ENCODE assay signal across 3 cellular contexts in the genomic region with DNA sequence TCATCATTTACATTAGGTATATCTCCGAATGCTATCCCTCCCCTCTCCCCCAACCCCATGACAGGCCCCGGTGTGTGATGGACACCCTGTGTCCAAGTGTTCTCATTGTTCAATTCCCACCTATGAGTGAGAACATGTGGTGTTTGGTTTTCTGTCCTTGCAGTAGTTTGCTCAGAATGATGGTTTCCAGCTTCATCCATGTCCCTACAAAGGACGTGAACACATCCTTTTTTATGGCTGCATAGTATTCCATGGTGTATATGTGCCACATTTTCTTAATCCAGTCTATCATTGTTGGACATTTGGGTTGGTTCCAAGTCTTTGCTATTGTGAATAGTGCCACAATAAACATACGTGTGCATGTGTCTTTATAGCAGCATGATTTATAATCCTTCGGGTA. TPM values are rescaled to one million over a fixed set of nuclear protein-coding genes. Genes with fewer than 3 reads are reported as not detected.
DNase-seq lines count a peak whose midpoint lies in the region; ATAC-seq, FAIRE-seq and TF ChIP-seq lines count a peak whose summit lies in the region.
"Not testable (repeated sequence)": the region's sequence is repeated elsewhere in the genome, so short reads cannot be mapped to it uniquely, and the experiment has no call there.
"Had no signal": no experiment of that assay in that cellular context is flagged by ENCODE, and none has a peak within 500 bp of the region (broad histone marks: within the 10 kb centered on the region; RNA-seq: fewer than 3 reads in every experiment).

No MANE protein-coding gene starts in this region.

- ATAC-seq in K562 = not testable (repeated sequence)

- not testable (repeated sequence) for H3K4me3 ChIP-seq in HEK293 (ENCODE audit: low read depth, low read length); K562

- in situ Hi-C loops in K562 (cut with MboI) = not testable (repeated sequence)

- not testable (repeated sequence) for H3K79me2 ChIP-seq in K562 (ENCODE audit: control insufficient read depth, insufficient read depth, low read length)

- POLR2A ChIA-PET in HEK293 (lab: Yijun Ruan, JAX); K562 (lab: Yijun Ruan, JAX): not testable (repeated sequence)

- not testable (repeated sequence) for BruUV-seq in K562 (replicated peaks; lab: Mats Ljungman, UMichigan)

- TF ChIP-seq POLR2A in K562 (conservative IDR thresholded peaks at IDR 0.05) = not testable (repeated sequence)

- not testable (repeated sequence) for H4K20me1 ChIP-seq in K562 (replicated peaks; ENCODE audit: control insufficient read depth, insufficient read depth, low read length)

- H3K9me1 ChIP-seq in K562 (ENCODE audit: control insufficient read depth, insufficient read depth, low read length) = not testable (repeated sequence)

- intact Hi-C loops in K562 (cut with micrococcal nuclease) = loop anchor here (10.0 kb wide), 2 partner anchors 137 to 313 kb away; a partner anchor contains a TSS

- not testable (repeated sequence) for H3K9ac ChIP-seq in K562 (ENCODE audit: insufficient read depth in 1 of 2, low read depth in 2 of 2, low read length in 2 of 2)

- H3K9me3 ChIP-seq in HEK293 (ENCODE audit: control insufficient read depth, insufficient read depth, low read depth, low read length); K562 (replicated peaks; ENCODE audit: control insufficient read depth, insufficient read depth, low read depth, low read length): not testable (repeated sequence)

- not testable (repeated sequence) for DNase-seq in K562 (ENCODE audit: extremely low read depth in 1 of 4, low spot score in 3 of 4)

- not testable (repeated sequence) for TF ChIP-seq CTCF in HEK293 (tag by site-specific recombination; IDR thresholded peaks at IDR 0.05); K562 (IDR thresholded peaks at IDR 0.05 in 2 of 3, conservative IDR thresholded peaks at IDR 0.05 in 1 of 3; ENCODE audit: insufficient read depth in 2 of 3, low read depth in 1 of 3, low read length in 3 of 3)

- CTCF ChIA-PET in HEK293 (lab: Yijun Ruan, JAX) = interaction anchor here (0.6 kb wide), 1 partner anchor 478 kb away, joined by 3 read pairs; no protein-coding TSS in a partner anchor
- CTCF ChIA-PET in K562 (lab: Yijun Ruan, JAX; ENCODE audit: low intra/inter-chr PET ratio) = not testable (repeated sequence)

- H3K27me3 ChIP-seq in K562 (ENCODE audit: control insufficient read depth in 2 of 2, insufficient read depth in 2 of 2, low read length in 2 of 2) = not testable (repeated sequence)

- H3K4me1 ChIP-seq in HEK293 (ENCODE audit: control insufficient read depth, insufficient read depth, low read length); K562 (replicated peaks in 1 of 2; ENCODE audit: control insufficient read depth in 2 of 2, insufficient read depth in 2 of 2, low read length in 2 of 2): not testable (repeated sequence)

- WGBS in K562 (ENCODE audit: insufficient coverage, low coverage, missing lambda C conversion rate) = 67% methylated on average over 2 of the region's 5 CpGs

- not testable (repeated sequence) for H2AFZ ChIP-seq in K562 (ENCODE audit: low read depth, low read length)

- H3K36me3 ChIP-seq in HEK293 (ENCODE audit: control insufficient read depth in 2 of 2, insufficient read depth in 1 of 2, low read length in 2 of 2); K562 (ENCODE audit: control insufficient read depth, insufficient read depth, low read length): not testable (repeated sequence)

- not testable (repeated sequence) for H3K27ac ChIP-seq in HEK293 (ENCODE audit: extremely low read depth, low read depth, low read length); K562 (ENCODE audit: extremely low read depth, low read depth, low read length)

- TF ChIP-seq RAD21 in K562 (CRISPR knock-in tag; conservative IDR thresholded peaks at IDR 0.05 in 1 of 2, IDR thresholded peaks at IDR 0.05 in 1 of 2) = not testable (repeated sequence)

- not testable (repeated sequence) for H3K4me2 ChIP-seq in K562 (ENCODE audit: insufficient read depth, low read length)

- not testable (repeated sequence) for TF ChIP-seq EP300 in K562 (IDR thresholded peaks at IDR 0.05; ENCODE audit: low read length)

- FAIRE-seq in K562 (lab: Jason Lieb, UNC) = not testable (repeated sequence)

TF ChIP-seq in HEK293, 187 proteins besides CTCF, POLR2A, EP300 and RAD21:
- TF ChIP-seq ZNF146 (tag by site-specific recombination; IDR thresholded peaks at IDR 0.05) = peak; percentile 52; the same call in 1 of the 2 replicates

TF ChIP-seq in K562, 482 proteins besides CTCF, POLR2A, EP300 and RAD21:
- peak; percentile 51 for TF ChIP-seq ZNF146 (CRISPR knock-in tag; IDR thresholded peaks at IDR 0.05; ENCODE audit: unreplicated experiment)

RNA-seq across cellular contexts. Expression of a gene that starts 22.8 kb away (rescaled TPM):
- total RNA-seq in K562 (2011; cell fraction: chromatin; rRNA removed; ENCODE audit: low replicate concordance) = 7.0 and 12.8 TPM in 2 replicates
- total RNA-seq in K562 (2011; cell fraction: nucleolus; rRNA removed) = 3.5 and 5.7 TPM in 2 replicates
- total RNA-seq in K562 (2011; cell fraction: nucleoplasm; rRNA removed) = 3.7 and 8.4 TPM in 2 replicates
- total RNA-seq in K562 (2014; rRNA removed) = 2.8 and 3.8 TPM in 2 replicates
- 7.5 and 9.1 TPM in 2 replicates for total RNA-seq in K562 (2014; rRNA removed; fragmentation: Illumina TruSeq; extraction: Trizol)
- 5.4 TPM in 2 replicates for total RNA-seq in K562 (2015; rRNA removed; fragmentation: Illumina TruSeq; extraction: Trizol)
- 4.9 and 5.1 TPM in 2 replicates for total RNA-seq in K562 (2021)
- polyA plus RNA-seq in K562 (2011; rRNA removed) = 8.4 and 9.5 TPM in 2 replicates
- polyA plus RNA-seq in K562 (2011; cell fraction: cytosol; rRNA removed) = 2.1 and 5.6 TPM in 2 replicates
- 2.6 and 3.3 TPM in 2 replicates for polyA plus RNA-seq in K562 (2011; cell fraction: nucleus; rRNA removed)
- 6.1 and 6.6 TPM in 2 replicates for polyA plus RNA-seq in K562 (2012)
- polyA plus RNA-seq in K562 (2014; fragmentation: Illumina TruSeq; extraction: Trizol) = 6.6 and 6.9 TPM in 2 replicates
- polyA plus RNA-seq in K562 (2014; fragmentation: Nextera tagmentation; extraction: Ambion mirVana) = 10 to 100 TPM; 15.6 to 17.3 TPM
- 5.4 and 6.8 TPM in 2 replicates for polyA plus RNA-seq in K562 (2014; rRNA removed)
- 8.1 and 10.9 TPM in 2 replicates for polyA minus RNA-seq in K562 (2011; rRNA and poly(A)+ RNA removed)
- polyA minus RNA-seq in K562 (2011; cell fraction: cytosol; rRNA and poly(A)+ RNA removed) = 1.8 and 2.9 TPM in 2 replicates
- 5.3 and 12.1 TPM in 2 replicates for polyA minus RNA-seq in K562 (2011; cell fraction: nucleus; rRNA and poly(A)+ RNA removed)

RNA-seq across cellular contexts. Expression of a gene that starts 22.9 kb away (rescaled TPM):
- 25.5 and 67.9 TPM in 2 replicates for total RNA-seq in K562 (2011; cell fraction: chromatin; rRNA removed; ENCODE audit: low replicate concordance)
- total RNA-seq in K562 (2011; cell fraction: nucleolus; rRNA removed) = 14.7 and 16.3 TPM in 2 replicates
- 44.1 and 89.9 TPM in 2 replicates for total RNA-seq in K562 (2011; cell fraction: nucleoplasm; rRNA removed)
- total RNA-seq in K562 (2014; rRNA removed) (22.5 and 25.1 TPM in 2 replicates), K562 (2014; rRNA removed; fragmentation: Illumina TruSeq; extraction: Trizol) (38.1 and 42.0 TPM in 2 replicates), K562 (2015; rRNA removed; fragmentation: Illumina TruSeq; extraction: Trizol) (25.5 and 31.9 TPM in 2 replicates), K562 (2021) (21.3 and 23.1 TPM in 2 replicates)
- polyA plus RNA-seq in K562 (2011; rRNA removed) (31.0 and 35.5 TPM in 2 replicates), K562 (2014; fragmentation: Illumina TruSeq; extraction: Trizol) (24.1 and 27.5 TPM in 2 replicates), K562 (2014; fragmentation: Nextera tagmentation; extraction: Ambion mirVana) (10 to 100 TPM; 21.1 to 25.2 TPM), K562 (2014; rRNA removed) (27.9 and 28.6 TPM in 2 replicates)
- 7.0 and 16.1 TPM in 2 replicates for polyA plus RNA-seq in K562 (2011; cell fraction: cytosol; rRNA removed)
- 42.5 and 42.6 TPM in 2 replicates for polyA plus RNA-seq in K562 (2011; cell fraction: nucleus; rRNA removed)
- 17.3 and 28.8 TPM in 2 replicates for polyA plus RNA-seq in K562 (2012)
- polyA minus RNA-seq in K562 (2011; rRNA and poly(A)+ RNA removed) = 46.8 and 49.6 TPM in 2 replicates
- polyA minus RNA-seq in K562 (2011; cell fraction: cytosol; rRNA and poly(A)+ RNA removed) = 9.2 and 12.9 TPM in 2 replicates
- 29.8 and 37.0 TPM in 2 replicates for polyA minus RNA-seq in K562 (2011; cell fraction: nucleus; rRNA and poly(A)+ RNA removed)

RNA-seq across cellular contexts. Expression of a gene that starts 36.4 kb away (rescaled TPM):
- 8.1 and 10.7 TPM in 2 replicates for total RNA-seq in K562 (2011; cell fraction: chromatin; rRNA removed; ENCODE audit: low replicate concordance)
- 0.33 and 0.66 TPM in 2 replicates for total RNA-seq in K562 (2011; cell fraction: nucleolus; rRNA removed)
- 1.0 and 1.8 TPM in 2 replicates for total RNA-seq in K562 (2011; cell fraction: nucleoplasm; rRNA removed)
- total RNA-seq in K562 (2014; rRNA removed) (0.05 and 0.12 TPM in 2 replicates), K562 (2014; rRNA removed; fragmentation: Illumina TruSeq; extraction: Trizol) (0.25 and 0.29 TPM in 2 replicates), K562 (2015; rRNA removed; fragmentation: Illumina TruSeq; extraction: Trizol) (0.30 and 0.43 TPM in 2 replicates), K562 (2021) (0.24 and 0.42 TPM in 2 replicates)
- polyA plus RNA-seq in K562 (2011; rRNA removed) (0.53 and 0.92 TPM in 2 replicates), K562 (2014; fragmentation: Illumina TruSeq; extraction: Trizol) (0.13 and 0.18 TPM in 2 replicates), K562 (2014; fragmentation: Nextera tagmentation; extraction: Ambion mirVana) (under 1 TPM in 1 of 2 experiments, not detected in 1; 0.25 TPM), K562 (2014; rRNA removed) (0.28 and 0.51 TPM in 2 replicates)
- 0.13 and 0.38 TPM in 2 replicates for polyA plus RNA-seq in K562 (2011; cell fraction: cytosol; rRNA removed)
- 4.0 and 6.7 TPM in 2 replicates for polyA plus RNA-seq in K562 (2011; cell fraction: nucleus; rRNA removed)
- polyA plus RNA-seq in K562 (2012) = 0.23 and 0.69 TPM in 2 replicates
- 1.6 and 2.6 TPM in 2 replicates for polyA minus RNA-seq in K562 (2011; rRNA and poly(A)+ RNA removed)
- not detected in 2 replicates for polyA minus RNA-seq in K562 (2011; cell fraction: cytosol; rRNA and poly(A)+ RNA removed)
- 2.4 and 2.7 TPM in 2 replicates for polyA minus RNA-seq in K562 (2011; cell fraction: nucleus; rRNA and poly(A)+ RNA removed)
- total RNA-seq: A172 had no signal
